2 cellular contexts compared by ENCODE assay signal in the genomic region with DNA sequence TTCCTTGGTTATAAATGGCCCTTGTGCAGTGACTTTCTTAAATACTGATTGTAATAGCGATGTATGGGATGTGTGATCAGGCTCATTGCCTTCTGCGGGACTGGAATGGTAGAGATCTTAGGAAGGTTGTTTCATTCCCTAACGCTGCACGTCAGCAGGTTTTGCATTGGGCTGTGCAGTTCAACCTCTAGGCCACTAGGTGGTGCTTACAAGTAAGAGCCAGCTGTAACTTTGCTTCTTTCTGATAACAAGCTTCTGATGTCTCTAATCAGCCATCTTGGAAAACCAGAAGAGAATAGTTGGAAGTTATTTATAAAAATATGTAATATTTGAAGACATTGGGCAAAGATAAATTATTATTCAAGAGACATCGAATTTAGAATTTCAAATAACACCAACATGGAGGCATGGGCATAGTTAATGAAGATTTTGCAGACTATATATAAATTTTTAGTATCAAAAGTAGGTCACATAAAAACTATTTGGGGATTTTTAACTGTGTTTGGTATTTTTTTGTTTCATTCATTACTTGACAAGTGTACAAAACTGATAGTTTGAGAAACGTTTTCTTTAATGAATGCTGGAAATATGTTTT.
A peak's percentile ranks its signal among the peaks of the same experiment; 100 is the strongest.
TF ChIP-seq lines count a peak whose summit lies in the region.

No MANE protein-coding gene starts in this region.

TF ChIP-seq in GM12878, 131 proteins besides CTCF, POLR2A, EP300 and RAD21 (continued from another document):
- TF ChIP-seq, protein P1, sequence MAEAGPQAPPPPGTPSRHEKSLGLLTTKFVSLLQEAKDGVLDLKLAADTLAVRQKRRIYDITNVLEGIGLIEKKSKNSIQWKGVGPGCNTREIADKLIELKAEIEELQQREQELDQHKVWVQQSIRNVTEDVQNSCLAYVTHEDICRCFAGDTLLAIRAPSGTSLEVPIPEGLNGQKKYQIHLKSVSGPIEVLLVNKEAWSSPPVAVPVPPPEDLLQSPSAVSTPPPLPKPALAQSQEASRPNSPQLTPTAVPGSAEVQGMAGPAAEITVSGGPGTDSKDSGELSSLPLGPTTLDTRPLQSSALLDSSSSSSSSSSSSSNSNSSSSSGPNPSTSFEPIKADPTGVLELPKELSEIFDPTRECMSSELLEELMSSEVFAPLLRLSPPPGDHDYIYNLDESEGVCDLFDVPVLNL (IDR thresholded peaks at IDR 0.05; ENCODE audit: low read depth, low read length), result no peak
- TF ChIP-seq BCL11A (IDR thresholded peaks at IDR 0.05; ENCODE audit: low read depth, low read length), result no peak
- TF ChIP-seq FOXM1 (IDR thresholded peaks at IDR 0.05; ENCODE audit: low read depth, low read length), result no peak
- TF ChIP-seq NFYA (IDR thresholded peaks at IDR 0.05; ENCODE audit: borderline replicate concordance, low read depth, low read length), result no peak
- TF ChIP-seq LARP7 (IDR thresholded peaks at IDR 0.05), result no peak
- peak; percentile 93 for TF ChIP-seq YY1 (IDR thresholded peaks at IDR 0.05; ENCODE audit: low read depth, low read length)
- TF ChIP-seq, protein P2, sequence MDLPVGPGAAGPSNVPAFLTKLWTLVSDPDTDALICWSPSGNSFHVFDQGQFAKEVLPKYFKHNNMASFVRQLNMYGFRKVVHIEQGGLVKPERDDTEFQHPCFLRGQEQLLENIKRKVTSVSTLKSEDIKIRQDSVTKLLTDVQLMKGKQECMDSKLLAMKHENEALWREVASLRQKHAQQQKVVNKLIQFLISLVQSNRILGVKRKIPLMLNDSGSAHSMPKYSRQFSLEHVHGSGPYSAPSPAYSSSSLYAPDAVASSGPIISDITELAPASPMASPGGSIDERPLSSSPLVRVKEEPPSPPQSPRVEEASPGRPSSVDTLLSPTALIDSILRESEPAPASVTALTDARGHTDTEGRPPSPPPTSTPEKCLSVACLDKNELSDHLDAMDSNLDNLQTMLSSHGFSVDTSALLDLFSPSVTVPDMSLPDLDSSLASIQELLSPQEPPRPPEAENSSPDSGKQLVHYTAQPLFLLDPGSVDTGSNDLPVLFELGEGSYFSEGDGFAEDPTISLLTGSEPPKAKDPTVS (IDR thresholded peaks at IDR 0.05; ENCODE audit: low read depth, low read length), result no peak

TF ChIP-seq in HepG2, 621 proteins besides CTCF, POLR2A, EP300 and RAD21:
- no peak for TF ChIP-seq KIAA2018 (CRISPR knock-in tag; IDR thresholded peaks at IDR 0.05; ENCODE audit: borderline replicate concordance)
- TF ChIP-seq MAFF (IDR thresholded peaks at IDR 0.05; ENCODE audit: low read depth, low read length), result peak; percentile 31; the same call in 1 of the 2 replicates
- TF ChIP-seq ARID4A (CRISPR knock-in tag; IDR thresholded peaks at IDR 0.05; ENCODE audit: borderline replicate concordance), result no peak
- TF ChIP-seq MAFK (conservative IDR thresholded peaks at IDR 0.05 in 1 of 2, IDR thresholded peaks at IDR 0.05 in 1 of 2; ENCODE audit: low read length in 2 of 2), result peak in 1 of 2 experiments; percentile 23; a peak in 1 of 4 replicates
- TF ChIP-seq SMAD3 (CRISPR knock-in tag; IDR thresholded peaks at IDR 0.05), result no peak
- TF ChIP-seq ELK4 (CRISPR knock-in tag; IDR thresholded peaks at IDR 0.05; ENCODE audit: borderline replicate concordance), result no peak
